Comparison of ENCODE assay signal across 26 cellular contexts in the genomic region with DNA sequence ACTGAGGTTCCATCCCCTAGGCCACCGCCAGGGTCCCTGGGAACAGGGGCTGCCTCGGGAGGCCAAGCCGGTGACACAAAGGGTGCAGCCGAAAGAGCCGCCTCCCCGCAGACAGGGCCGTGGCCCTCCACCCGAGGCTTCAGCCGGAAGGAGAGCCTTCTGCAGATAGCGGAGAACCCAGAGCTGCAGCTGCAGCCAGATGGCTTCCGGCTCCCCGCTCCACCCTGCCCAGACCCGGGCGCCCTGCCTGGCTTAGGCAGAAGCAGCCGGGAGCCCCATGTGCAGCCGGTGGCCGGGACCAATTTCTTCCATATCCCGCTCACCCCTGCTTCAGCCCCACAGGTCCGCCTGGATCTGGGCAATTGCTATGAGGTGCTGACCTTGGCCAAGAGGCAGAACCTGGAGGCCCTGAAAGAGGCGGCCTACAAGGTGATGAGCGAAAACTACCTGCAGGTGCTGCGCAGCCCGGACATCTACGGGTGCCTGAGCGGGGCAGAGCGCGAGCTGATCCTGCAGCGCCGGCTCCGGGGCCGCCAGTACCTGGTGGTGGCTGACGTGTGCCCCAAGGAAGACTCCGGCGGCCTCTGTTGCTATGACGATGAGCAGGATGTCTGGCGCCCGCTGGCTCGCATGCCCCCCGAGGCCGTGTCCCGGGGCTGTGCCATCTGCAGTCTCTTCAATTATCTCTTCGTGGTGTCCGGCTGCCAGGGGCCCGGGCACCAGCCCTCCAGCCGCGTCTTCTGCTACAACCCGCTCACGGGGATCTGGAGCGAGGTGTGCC. TPM values are rescaled to one million over a fixed set of nuclear protein-coding genes. Genes with fewer than 3 reads are reported as not detected.
DNase-seq lines count a peak whose midpoint lies in the region; ATAC-seq, FAIRE-seq and TF ChIP-seq lines count a peak whose summit lies in the region.
"Had no signal": no experiment of that assay in that cellular context is flagged by ENCODE, and none has a peak within 500 bp of the region (broad histone marks: within the 10 kb centered on the region; RNA-seq: fewer than 3 reads in every experiment).

No MANE protein-coding gene starts in this region.

- in situ Hi-C loops in HepG2 (cut with HindIII; ENCODE audit: extremely low pct_ligation_motif_present, low pct_unique_long_range_greater_than_20kb), result no loop called here

- TF ChIP-seq CTCF in WTC11 (IDR thresholded peaks at IDR 0.05) (no peak), HepG2 (CRISPR knock-in tag; IDR thresholded peaks at IDR 0.05) (no peak), thyroid gland (IDR thresholded peaks at IDR 0.05) (no peak)

- CTCF ChIA-PET in WTC11 (lab: Charles Lee), result interaction anchor here (1.6 to 2.1 kb wide), 6 partner anchors 72 to 247 kb away, joined by 3 to 21 read pairs (median 10); no protein-coding TSS in a partner anchor
- CTCF ChIA-PET in HepG2 (lab: Yijun Ruan, JAX; ENCODE audit: low intra/inter-chr PET ratio, low total read pairs), result no interaction called here
- CTCF ChIA-PET in activated CD4-positive, alpha-beta memory T cell treated with anti-CD3 and anti-CD28 coated beads for 36 hours (lab: Charles Lee), result no interaction called here

- H4K20me1 ChIP-seq in HepG2 (ENCODE audit: insufficient read depth, low read length), result no peaks in the 10 kb centered on the region

- no peaks in the 10 kb centered on the region for H3K9me3 ChIP-seq in HepG2 (ENCODE audit: low read length)
- no peaks in the 10 kb centered on the region for H3K9me3 ChIP-seq in thyroid gland
- H3K9me3 ChIP-seq: Caco-2, HAP-1, heart left ventricle, left lung, thoracic aorta had no signal

- TF ChIP-seq EP300 in HepG2 (IDR thresholded peaks at IDR 0.05; ENCODE audit: low read depth in 2 of 2, low read length in 2 of 2) (no peak), HepG2 (CRISPR knock-in tag; IDR thresholded peaks at IDR 0.05; ENCODE audit: borderline replicate concordance) (no peak)

- H3K27ac ChIP-seq in HepG2 (ENCODE audit: extremely low read length, insufficient read depth, low read length), result no peak overlapping the region
- peak overlapping the region; percentile 88 to 97 (median 94) for H3K27ac ChIP-seq in thyroid gland
- H3K27ac ChIP-seq: heart left ventricle, thoracic aorta had no signal

- H3K4me3 ChIP-seq in HepG2 (replicated peaks in 1 of 3; ENCODE audit: insufficient read depth in 1 of 3, low read depth in 2 of 3, low read length in 3 of 3), result peak overlapping the region in 1 of 3 experiments; percentile 68; a peak in 1 of 6 replicates
- H3K4me3 ChIP-seq in thyroid gland (replicated peaks in 1 of 3), result no peak overlapping the region
- H3K4me3 ChIP-seq: HAP-1, heart left ventricle, left lung, thoracic aorta had no signal

- no peaks in the 10 kb centered on the region for H3K79me2 ChIP-seq in HepG2 (ENCODE audit: insufficient read depth, low read length)

- no peak overlapping the region for H3K9ac ChIP-seq in HepG2 (ENCODE audit: insufficient read depth, low read depth, low read length)

- peaks cover 46% of the 10 kb centered on the region for H3K4me1 Mint-ChIP-seq in WTC11
- peaks cover 7% of the 10 kb centered on the region for H3K4me1 Mint-ChIP-seq in activated CD4-positive, alpha-beta memory T cell treated with anti-CD3 and anti-CD28 coated beads for 36 hours (ENCODE audit: low read depth)

- peaks cover 12% of the 10 kb centered on the region for H3K9me3 Mint-ChIP-seq in WTC11
- H3K9me3 Mint-ChIP-seq in activated CD4-positive, alpha-beta memory T cell treated with anti-CD3 and anti-CD28 coated beads for 36 hours, result no peaks in the 10 kb centered on the region
- H3K9me3 Mint-ChIP-seq: activated CD8-positive, alpha-beta T cell treated with anti-CD3 and anti-CD28 coated beads for 36 hours; activated T-cell treated with anti-CD3 and anti-CD28 coated beads, Interleukin-2, amount 50 U/mL, for 24 hours; stimulated activated effector memory CD8-positive, alpha-beta T cell treated with anti-CD3 and anti-CD28 coated beads, Interleukin-12 subunit alpha, Interleukin-12 subunit beta, amount 100 ng/mL, for 72 hours had no signal

- peak overlapping the region; percentile 36; the same call in 1 of the 2 replicates for H3K4me3 Mint-ChIP-seq in WTC11
- H3K4me3 Mint-ChIP-seq in activated CD4-positive, alpha-beta memory T cell treated with anti-CD3 and anti-CD28 coated beads for 36 hours, result no peak overlapping the region
- H3K4me3 Mint-ChIP-seq: activated CD8-positive, alpha-beta T cell treated with anti-CD3 and anti-CD28 coated beads for 36 hours; activated T-cell treated with anti-CD3 and anti-CD28 coated beads, Interleukin-2, amount 50 U/mL, for 24 hours; stimulated activated effector memory CD8-positive, alpha-beta T cell treated with anti-CD3 and anti-CD28 coated beads, Interleukin-12 subunit alpha, Interleukin-12 subunit beta, amount 100 ng/mL, for 72 hours had no signal

- DNase-seq in DMS 273 (lab: John Stamatoyannopoulos, UW; ENCODE audit: unreplicated experiment), result peak; percentile 63
- DNase-seq in DMS 273 treated with DMSO at 0.1 percent for 48 hours (lab: John Stamatoyannopoulos, UW), result no peak
- DNase-seq in WTC11 (ENCODE audit: low spot score), result no peak
- no peak for DNase-seq in HepG2 (ENCODE audit: low spot score)
- no peak for DNase-seq in thyroid gland
- no peak for DNase-seq in kidney glomerular epithelial cell (lab: John Stamatoyannopoulos, UW)
- DNase-seq in activated CD4-positive, alpha-beta memory T cell treated with anti-CD3 and anti-CD28 coated beads for 36 hours, result no peak
- DNase-seq in DMS53 treated with DMSO at 0.1 percent for 48 hours (lab: John Stamatoyannopoulos, UW; ENCODE audit: unreplicated experiment), result no peak
- DNase-seq: activated CD8-positive, alpha-beta T cell treated with anti-CD3 and anti-CD28 coated beads for 36 hours; activated T-cell treated with anti-CD3 and anti-CD28 coated beads, Interleukin-2, amount 50 U/mL, for 24 hours; AML-193; Caco-2; heart left ventricle; KG1; NCI-H146; T1000 had no signal

- 95% methylated on average over 16 of the region's 49 CpGs for WGBS in HepG2 (ENCODE audit: low lambda C conversion rate)
- 92 to 97% methylated on average over 29 of the region's 49 CpGs for WGBS in thyroid gland, 2 donors

- H3K27ac Mint-ChIP-seq in WTC11, result no peak overlapping the region
- H3K27ac Mint-ChIP-seq in activated CD4-positive, alpha-beta memory T cell treated with anti-CD3 and anti-CD28 coated beads for 36 hours, result no peak overlapping the region
- H3K27ac Mint-ChIP-seq: activated CD8-positive, alpha-beta T cell treated with anti-CD3 and anti-CD28 coated beads for 36 hours; activated T-cell treated with anti-CD3 and anti-CD28 coated beads, Interleukin-2, amount 50 U/mL, for 24 hours; stimulated activated effector memory CD8-positive, alpha-beta T cell treated with anti-CD3 and anti-CD28 coated beads, Interleukin-12 subunit alpha, Interleukin-12 subunit beta, amount 100 ng/mL, for 72 hours had no signal

- no peaks in the 10 kb centered on the region for H3K27me3 Mint-ChIP-seq in WTC11 (ENCODE audit: low read depth)
- H3K27me3 Mint-ChIP-seq in activated CD4-positive, alpha-beta memory T cell treated with anti-CD3 and anti-CD28 coated beads for 36 hours, result peaks cover 6% of the 10 kb centered on the region

- POLR2A ChIA-PET in WTC11 (lab: Charles Lee), result no interaction called here
- POLR2A ChIA-PET in HepG2 (lab: Yijun Ruan, JAX), result interaction anchor here (1.7 kb wide), 1 partner anchor 18 kb away, joined by 10 read pairs; no protein-coding TSS in a partner anchor
- POLR2A ChIA-PET in activated CD4-positive, alpha-beta memory T cell treated with anti-CD3 and anti-CD28 coated beads for 36 hours (lab: Charles Lee), result no interaction called here

- FAIRE-seq in HepG2 (lab: Jason Lieb, UNC), result no peak

- H3K4me1 ChIP-seq in HepG2 (ENCODE audit: insufficient read depth, low read length) (peaks cover 60% of the 10 kb centered on the region), thyroid gland (peaks cover 28 to 37% of the 10 kb centered on the region in 2 donors)
- H3K4me1 ChIP-seq: HAP-1 had no signal

- TF ChIP-seq RAD21 in HepG2 (CRISPR knock-in tag; IDR thresholded peaks at IDR 0.05), result no peak

- H3K27me3 ChIP-seq in HepG2 (ENCODE audit: control insufficient read depth in 1 of 2, insufficient read depth in 2 of 2, low read length in 2 of 2) (no peaks in the 10 kb centered on the region), thyroid gland (no peaks in the 10 kb centered on the region)

- ATAC-seq in WTC11 (no peak), HepG2 (no peak)
- ATAC-seq: activated CD4-positive, CD25-positive, alpha-beta regulatory T cell treated with anti-CD3 and anti-CD28 coated beads, Interleukin-2, amount 50 U/mL, for 24 hours; activated CD8-positive, alpha-beta T cell treated with anti-CD3 and anti-CD28 coated beads for 36 hours; heart left ventricle; stimulated activated effector memory CD8-positive, alpha-beta T cell treated with anti-CD3 and anti-CD28 coated beads, Interleukin-12 subunit alpha, Interleukin-12 subunit beta, amount 100 ng/mL, for 72 hours had no signal

- H3K4me2 ChIP-seq in HepG2 (ENCODE audit: low read depth, low read length), result peak overlapping the region; percentile 86; the same call in 1 of the 2 replicates

- TF ChIP-seq POLR2A in HepG2 (IDR thresholded peaks at IDR 0.05; ENCODE audit: insufficient read depth in 1 of 2, low read depth in 2 of 2, low read length in 2 of 2), result no peak
- no peak for TF ChIP-seq POLR2A in thyroid gland (IDR thresholded peaks at IDR 0.05)

- no peaks in the 10 kb centered on the region for H3K36me3 ChIP-seq in HepG2 (replicated peaks in 1 of 2; ENCODE audit: control insufficient read depth in 1 of 2, insufficient read depth in 2 of 2, low read length in 2 of 2)
- no peaks in the 10 kb centered on the region for H3K36me3 ChIP-seq in thyroid gland
- H3K36me3 ChIP-seq: HAP-1, heart left ventricle, left lung, thoracic aorta had no signal

- BruUV-seq in HepG2 (replicated peaks; lab: Mats Ljungman, UMichigan), result no TSS peak

- intact Hi-C loops in HepG2 (cut with micrococcal nuclease; ENCODE audit: unreplicated experiment) (no loop called here), thyroid gland (cut with DNase I) (no loop called here)
- intact Hi-C loops in activated CD4-positive, alpha-beta memory T cell treated with anti-CD3 and anti-CD28 coated beads for 36 hours (cut with micrococcal nuclease), result no loop called here

- no peak overlapping the region for H2AFZ ChIP-seq in HepG2 (ENCODE audit: low read length)

- H3K36me3 Mint-ChIP-seq in WTC11, result peaks cover 25% of the 10 kb centered on the region
- H3K36me3 Mint-ChIP-seq in activated CD4-positive, alpha-beta memory T cell treated with anti-CD3 and anti-CD28 coated beads for 36 hours, result no peaks in the 10 kb centered on the region
- H3K36me3 Mint-ChIP-seq: stimulated activated effector memory CD8-positive, alpha-beta T cell treated with anti-CD3 and anti-CD28 coated beads, Interleukin-12 subunit alpha, Interleukin-12 subunit beta, amount 100 ng/mL, for 72 hours had no signal

RNA-seq across cellular contexts. Expression of a gene that starts 1.4 kb away (rescaled TPM):
- total RNA-seq in WTC11 (2021), result 10.9 to 14.3 TPM (median 11.0 TPM) in 3 replicates
- total RNA-seq in HepG2 (2016; rRNA removed; fragmentation: Illumina TruSeq; extraction: Trizol), result 0.53 and 1.8 TPM in 2 replicates
- total RNA-seq in HepG2 (2016; cell fraction: cytosol; rRNA removed; fragmentation: Illumina TruSeq; extraction: Trizol; ENCODE audit: low read depth), result 0.18 and 0.30 TPM in 2 replicates
- total RNA-seq in HepG2 (2016; cell fraction: insoluble cytoplasmic fraction; rRNA removed; fragmentation: Illumina TruSeq; extraction: Trizol), result 0.67 and 1.9 TPM in 2 replicates
- total RNA-seq in HepG2 (2016; cell fraction: membrane; rRNA removed; fragmentation: Illumina TruSeq; extraction: Trizol), result 0.34 TPM in 2 replicates
- total RNA-seq in HepG2 (2016; cell fraction: nucleus; rRNA removed; fragmentation: Illumina TruSeq; extraction: Trizol), result 2.4 and 2.7 TPM in 2 replicates
- 0.15 and 0.24 TPM in 2 replicates for polyA plus RNA-seq in HepG2 (2011; rRNA removed)
- 0.17 TPM in 2 replicates for polyA plus RNA-seq in HepG2 (2011; cell fraction: cytosol; rRNA removed)
- 0.77 and 0.85 TPM in 2 replicates for polyA plus RNA-seq in HepG2 (2011; cell fraction: nucleus; rRNA removed)
- 0.24 and 0.62 TPM in 2 replicates for polyA plus RNA-seq in HepG2 (2012)
- 0.11 and 0.12 TPM in 2 replicates for polyA plus RNA-seq in HepG2 (2016; cell fraction: cytosol; fragmentation: Illumina TruSeq; extraction: Trizol; ENCODE audit: low read depth)
- polyA plus RNA-seq in HepG2 (2016; cell fraction: insoluble cytoplasmic fraction; fragmentation: Illumina TruSeq; extraction: Trizol; ENCODE audit: low read depth), result 0.47 and 0.52 TPM in 2 replicates
- 0.19 and 0.21 TPM in 2 replicates for polyA plus RNA-seq in HepG2 (2016; cell fraction: membrane; fragmentation: Illumina TruSeq; extraction: Trizol; ENCODE audit: low read depth)
- 2.2 and 3.4 TPM in 2 replicates for polyA plus RNA-seq in HepG2 (2016; cell fraction: nucleus; fragmentation: Illumina TruSeq; extraction: Trizol; ENCODE audit: insufficient read depth, low read depth)
- polyA minus RNA-seq in HepG2 (2011; rRNA and poly(A)+ RNA removed; ENCODE audit: low replicate concordance), result 0.84 TPM in 1 of 2 replicates, not detected in the other
- polyA minus RNA-seq in HepG2 (2011; cell fraction: cytosol; rRNA and poly(A)+ RNA removed), result 0.26 and 0.40 TPM in 2 replicates
- 2.3 and 3.1 TPM in 2 replicates for polyA minus RNA-seq in HepG2 (2011; cell fraction: nucleus; rRNA and poly(A)+ RNA removed)
- 1 to 10 TPM in 3 of 4 donors, under 1 TPM in 1; 0.40 to 9.9 (median 4.7) TPM for total RNA-seq in thyroid gland
- total RNA-seq in activated CD4-positive, alpha-beta memory T cell treated with anti-CD3 and anti-CD28 coated beads for 36 hours, result not detected
- total RNA-seq: activated CD8-positive, alpha-beta T cell treated with anti-CD3 and anti-CD28 coated beads for 36 hours; dermis microvascular lymphatic vessel endothelial cell; fibroblast of villous mesenchyme; mononuclear cell; posterior vena cava; RPMI7951; thoracic aorta had no signal
- polyA plus RNA-seq: heart left ventricle had no signal
